Comparison of ENCODE assay signal across 8 cellular contexts in genomic region chr6:39166189-39166917, GRCh38. TPM values are rescaled to one million over a fixed set of nuclear protein-coding genes. Genes with fewer than 3 reads are reported as not detected.
DNase-seq lines count a peak whose midpoint lies in the region; ATAC-seq and TF ChIP-seq lines count a peak whose summit lies in the region.

No MANE protein-coding gene starts in this region.

- DNase-seq in DMS 273 (lab: John Stamatoyannopoulos, UW; ENCODE audit: unreplicated experiment) (peak; percentile 90), NCI-H524 (lab: John Stamatoyannopoulos, UW) (peak; percentile 89 to 91), dermis microvascular lymphatic vessel endothelial cell (ENCODE audit: low read depth in 2 of 2) (peak; percentile 17 to 66), lung (ENCODE audit: low spot score) (peak; percentile 84)
- peak; percentile 83 to 85 for DNase-seq in activated CD4-positive, alpha-beta T cell treated with anti-CD3 and anti-CD28 coated beads, Interleukin-2, amount 50 U/mL, for 4 hours
- peak; percentile 63 for DNase-seq in stimulated activated CD8-positive, alpha-beta memory T cell treated with anti-CD3 and anti-CD28 coated beads, Interleukin-12 subunit alpha, Interleukin-12 subunit beta, amount 100 ng/mL, for 4 hours (ENCODE audit: low read depth)

- TF ChIP-seq CTCF in lung (IDR thresholded peaks at IDR 0.05; ENCODE audit: control extremely low read depth, extremely low read depth): peak; percentile 95

- peak; percentile 52 for ATAC-seq in HG02884 (IDR thresholded peaks at IDR 0.05; ENCODE audit: unreplicated experiment)
- ATAC-seq in lung (ENCODE audit: insufficient read depth, low FRiP score): peak; percentile 75
- no peak for ATAC-seq in HG03460 (IDR thresholded peaks at IDR 0.05; ENCODE audit: unreplicated experiment)

- no peak overlapping the region for H3K4me3 ChIP-seq in lung

- no peaks in the 10 kb centered on the region for H3K27me3 ChIP-seq in lung (ENCODE audit: control insufficient read depth, insufficient read depth)

- 29 to 32% methylated on average over 20 of the region's 20 CpGs for WGBS in lung, 2 donors

- H3K4me1 ChIP-seq in lung (ENCODE audit: control insufficient read depth in 2 of 2, insufficient read depth in 2 of 2, low read length in 2 of 2): peaks cover 0 to 8% of the 10 kb centered on the region in 2 donors

- no peak overlapping the region for H3K27ac ChIP-seq in lung (ENCODE audit: low read depth in 1 of 2, low read length in 1 of 2)

- no peaks in the 10 kb centered on the region for H3K36me3 ChIP-seq in lung (ENCODE audit: control insufficient read depth in 2 of 2, insufficient read depth in 2 of 2, low read length in 2 of 2)

- H3K9me3 ChIP-seq in lung (ENCODE audit: control insufficient read depth in 2 of 2, insufficient read depth in 1 of 2, low read length in 1 of 2): peaks cover 0 to under 1% of the 10 kb centered on the region in 2 donors

RNA-seq across cellular contexts. Expression of gene SAYSD1, which starts 51.4 kb away (rescaled TPM):
- total RNA-seq in dermis microvascular lymphatic vessel endothelial cell (8.0 and 10.1 TPM in 2 replicates), lung (10 to 100 TPM; 15.4 to 17.5 TPM)
- 10 to 100 TPM in 1 of 2 donors, 1 to 10 TPM in 1; 9.8 to 17.8 TPM for polyA plus RNA-seq in lung
